ENCODE assay signal across 2 cellular contexts in the genomic region with DNA sequence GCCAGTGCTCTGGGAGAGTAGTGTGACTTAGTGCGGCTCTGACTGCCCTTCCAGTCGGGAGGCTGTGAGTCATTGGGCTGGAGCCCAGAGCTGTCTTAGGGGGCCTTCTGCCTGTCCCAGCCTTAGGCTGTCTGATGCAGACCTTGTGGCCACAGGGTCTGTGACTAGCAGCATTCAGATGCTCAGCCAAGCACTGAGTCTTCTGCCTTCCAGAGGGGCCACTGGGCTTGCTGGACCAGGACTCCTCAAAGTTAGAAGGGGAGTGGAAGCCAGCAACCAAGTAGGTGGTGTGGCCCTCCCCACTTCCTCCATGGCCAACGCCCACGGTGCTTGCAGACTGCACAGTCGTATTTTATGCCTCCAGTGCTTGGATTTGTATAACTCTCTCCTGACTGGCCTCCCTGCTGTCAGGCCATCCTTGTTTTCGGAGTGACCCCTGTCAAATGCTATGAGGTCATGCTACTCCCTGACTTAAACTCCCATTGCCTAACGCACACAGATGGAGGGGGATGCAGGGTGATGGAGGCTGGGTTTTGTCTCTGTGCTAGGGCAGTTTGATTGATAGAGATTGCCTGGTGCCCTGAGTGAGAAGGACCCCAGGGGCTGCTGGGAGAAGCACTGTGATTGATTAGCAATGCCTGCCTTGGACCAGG.
TF ChIP-seq lines count a peak whose summit lies in the region.

No MANE protein-coding gene starts in this region.

TF ChIP-seq in endothelial cell of umbilical vein, 7 proteins besides CTCF, POLR2A, EP300 and RAD21 (continued from another document):
- no peak for TF ChIP-seq EZH2 (IDR thresholded peaks at IDR 0.05; ENCODE audit: borderline replicate concordance, low read depth, low read length, severe bottlenecking)
- TF ChIP-seq MYC (IDR thresholded peaks at IDR 0.05; ENCODE audit: low read depth, low read length): no peak
- TF ChIP-seq JUN (IDR thresholded peaks at IDR 0.05; ENCODE audit: borderline replicate concordance, insufficient read depth, insufficient read length, low read depth): no peak

TF ChIP-seq in GM12891, 5 proteins besides CTCF, POLR2A, EP300 and RAD21:
- TF ChIP-seq PAX5 (IDR thresholded peaks at IDR 0.05; ENCODE audit: insufficient read depth, low read length, severe bottlenecking): no peak
- TF ChIP-seq TAF1 (IDR thresholded peaks at IDR 0.05; ENCODE audit: low read depth, low read length): no peak
- no peak for TF ChIP-seq POLR2AphosphoS5 (IDR thresholded peaks at IDR 0.05; ENCODE audit: low read depth, low read length)
- no peak for TF ChIP-seq SPI1 (IDR thresholded peaks at IDR 0.05; ENCODE audit: low read depth, low read length)
- TF ChIP-seq POU2F2 (IDR thresholded peaks at IDR 0.05; ENCODE audit: low read depth, low read length): no peak
